35 cellular contexts compared by ENCODE assay signal in the genomic region with DNA sequence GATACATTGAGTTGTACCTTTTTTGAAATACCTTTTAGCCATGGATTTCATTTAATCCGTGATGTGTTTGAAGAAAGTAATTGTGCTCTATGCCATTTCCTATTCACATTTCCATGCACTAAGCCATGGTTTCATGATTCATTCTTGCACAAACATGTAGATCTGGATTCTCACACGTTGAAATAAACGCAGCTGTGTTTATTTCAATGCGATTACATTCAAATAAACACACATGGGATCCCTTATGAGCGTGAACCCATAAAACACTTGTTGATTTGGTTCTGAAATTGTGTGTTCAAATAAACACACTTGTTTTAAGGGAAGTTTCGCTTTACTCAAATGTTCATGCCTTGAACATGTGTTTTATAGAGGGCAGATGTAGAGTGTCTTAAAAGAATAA. TPM values are rescaled to one million over a fixed set of nuclear protein-coding genes. Genes with fewer than 3 reads are reported as not detected.
DNase-seq lines count a peak whose midpoint lies in the region; ATAC-seq, FAIRE-seq and TF ChIP-seq lines count a peak whose summit lies in the region.
"Had no signal": no experiment of that assay in that cellular context is flagged by ENCODE, and none has a peak within 500 bp of the region (broad histone marks: within the 10 kb centered on the region; RNA-seq: fewer than 3 reads in every experiment).

No MANE protein-coding gene starts in this region.

- H3K9me3 Mint-ChIP-seq in HFFc6 = no peaks in the 10 kb centered on the region
- no peaks in the 10 kb centered on the region for H3K9me3 Mint-ChIP-seq in activated T-helper 2 cell treated with anti-CD3 and anti-CD28 coated beads, Interferon-gamma antibody, Interleukin-2, Interleukin-4, amounts not matched to agents 10 μg/mL and 5 μg/mL and 100 μg/mL, durations not matched to agents 14 hours and 24 hours and 36 hours
- H3K9me3 Mint-ChIP-seq: CD4-positive, alpha-beta memory T cell; mesothelial cell of epicardium; naive thymus-derived CD4-positive, alpha-beta T cell had no signal

- H3K4me3 Mint-ChIP-seq in HFFc6 = peak overlapping the region; percentile 39; the same call in 1 of the 2 replicates
- no peak overlapping the region for H3K4me3 Mint-ChIP-seq in activated T-helper 2 cell treated with anti-CD3 and anti-CD28 coated beads, Interferon-gamma antibody, Interleukin-2, Interleukin-4, amounts not matched to agents 10 μg/mL and 5 μg/mL and 100 μg/mL, durations not matched to agents 14 hours and 24 hours and 36 hours (ENCODE audit: low read depth)
- H3K4me3 Mint-ChIP-seq: activated CD8-positive, alpha-beta memory T cell treated with anti-CD3 and anti-CD28 coated beads, Interleukin-2, amount 10 ng/mL, durations not matched to agents 7 days and 5 days; B cell; CD4-positive, alpha-beta memory T cell; mesothelial cell of epicardium; naive thymus-derived CD4-positive, alpha-beta T cell; T-helper 17 cell had no signal

- intact Hi-C loops in activated T-helper 2 cell treated with anti-CD3 and anti-CD28 coated beads, Interferon-gamma antibody, Interleukin-2, Interleukin-4, amounts not matched to agents 10 μg/mL and 5 μg/mL and 100 μg/mL, durations not matched to agents 14 hours and 24 hours and 36 hours (cut with micrococcal nuclease) = no loop called here

- H3K36me3 ChIP-seq in bronchial epithelial cell (ENCODE audit: control insufficient read depth, insufficient read depth, low read length) = no peaks in the 10 kb centered on the region
- H3K36me3 ChIP-seq: brain microvascular endothelial cell, prostate gland, right lobe of liver, stomach, vagina had no signal

- peaks cover 14% of the 10 kb centered on the region for H3K4me1 Mint-ChIP-seq in HFFc6 (ENCODE audit: low read depth)
- H3K4me1 Mint-ChIP-seq in activated T-helper 2 cell treated with anti-CD3 and anti-CD28 coated beads, Interferon-gamma antibody, Interleukin-2, Interleukin-4, amounts not matched to agents 10 μg/mL and 5 μg/mL and 100 μg/mL, durations not matched to agents 14 hours and 24 hours and 36 hours (ENCODE audit: low read depth) = peaks cover 15% of the 10 kb centered on the region
- H3K4me1 Mint-ChIP-seq: activated CD8-positive, alpha-beta memory T cell treated with anti-CD3 and anti-CD28 coated beads, Interleukin-2, amount 10 ng/mL, durations not matched to agents 7 days and 5 days had no signal

- no peak overlapping the region for H3K4me3 ChIP-seq in bronchial epithelial cell (ENCODE audit: low read depth, low read length)
- H3K4me3 ChIP-seq in foreskin fibroblast (ENCODE audit: low read depth in 1 of 2, low read length in 2 of 2) = peak overlapping the region in 1 of 2 donors; percentile 14
- H3K4me3 ChIP-seq: GM12878, PC-9, prostate gland, right lobe of liver, stomach, vagina had no signal

- no peaks in the 10 kb centered on the region for H3K27me3 Mint-ChIP-seq in HFFc6 (ENCODE audit: insufficient read depth)
- no peaks in the 10 kb centered on the region for H3K27me3 Mint-ChIP-seq in activated T-helper 2 cell treated with anti-CD3 and anti-CD28 coated beads, Interferon-gamma antibody, Interleukin-2, Interleukin-4, amounts not matched to agents 10 μg/mL and 5 μg/mL and 100 μg/mL, durations not matched to agents 14 hours and 24 hours and 36 hours (ENCODE audit: low read depth)
- H3K27me3 Mint-ChIP-seq: activated CD8-positive, alpha-beta memory T cell treated with anti-CD3 and anti-CD28 coated beads, Interleukin-2, amount 10 ng/mL, durations not matched to agents 7 days and 5 days; B cell; CD4-positive, alpha-beta memory T cell; naive thymus-derived CD4-positive, alpha-beta T cell; T-helper 17 cell had no signal

- no peak for TF ChIP-seq CTCF in HFFc6 (IDR thresholded peaks at IDR 0.05)
- no peak for TF ChIP-seq CTCF in bronchial epithelial cell (IDR thresholded peaks at IDR 0.05; ENCODE audit: insufficient read depth, low read length, severe bottlenecking)
- no peak for TF ChIP-seq CTCF in foreskin fibroblast (IDR thresholded peaks at IDR 0.05; ENCODE audit: low read depth, low read length)

- DNase-seq in DMS53 treated with DMSO at 0.1 percent for 48 hours (lab: John Stamatoyannopoulos, UW; ENCODE audit: unreplicated experiment) (peak; percentile 25), HFFc6 (no peak), bronchial epithelial cell (ENCODE audit: low read depth) (peak; percentile 76), foreskin fibroblast (peak; percentile 7 to 57), mucosa of gallbladder (ENCODE audit: low spot score) (no peak), NCI-H446 (lab: John Stamatoyannopoulos, UW) (no peak)
- no peak for DNase-seq in activated T-helper 2 cell treated with anti-CD3 and anti-CD28 coated beads, Interferon-gamma antibody, Interleukin-2, Interleukin-4, amounts not matched to agents 10 μg/mL and 5 μg/mL and 100 μg/mL, durations not matched to agents 14 hours and 24 hours and 36 hours (ENCODE audit: low spot score)
- DNase-seq: activated CD4-positive, alpha-beta T cell treated with anti-CD3 and anti-CD28 coated beads, Interleukin-2, amount 50 U/mL, for 4 hours; activated CD8-positive, alpha-beta memory T cell treated with anti-CD3 and anti-CD28 coated beads, Interleukin-2, amount 10 ng/mL, durations not matched to agents 7 days and 5 days; activated naive CD4-positive, alpha-beta T cell; activated T-cell treated with anti-CD3 and anti-CD28 coated beads, Interleukin-2, amount 50 U/mL, for 48 hours; amniotic stem cell; brain microvascular endothelial cell; CD4-positive, alpha-beta memory T cell; kidney; MM.1S; naive thymus-derived CD4-positive, alpha-beta T cell; NCI-H2081; NCI-H2227 treated with DMSO at 0.1 percent for 48 hours; NCI-H69; nucleus accumbens; PC-9; right lobe of liver; SK-N-SH; stimulated activated CD4-positive, alpha-beta T cell treated with anti-CD3 and anti-CD28 coated beads, Interleukin-2, amount 100 ng/mL, for 48 hours; stomach; T-helper 17 cell had no signal

- H3K27me3 ChIP-seq in bronchial epithelial cell (ENCODE audit: control insufficient read depth, insufficient read depth, low read length) = no peaks in the 10 kb centered on the region
- H3K27me3 ChIP-seq: brain microvascular endothelial cell, right lobe of liver, stomach, vagina had no signal

- H3K27ac Mint-ChIP-seq in HFFc6 = no peak overlapping the region
- H3K27ac Mint-ChIP-seq in activated T-helper 2 cell treated with anti-CD3 and anti-CD28 coated beads, Interferon-gamma antibody, Interleukin-2, Interleukin-4, amounts not matched to agents 10 μg/mL and 5 μg/mL and 100 μg/mL, durations not matched to agents 14 hours and 24 hours and 36 hours = no peak overlapping the region
- H3K27ac Mint-ChIP-seq: activated CD8-positive, alpha-beta memory T cell treated with anti-CD3 and anti-CD28 coated beads, Interleukin-2, amount 10 ng/mL, durations not matched to agents 7 days and 5 days; B cell; CD4-positive, alpha-beta memory T cell; mesothelial cell of epicardium; T-helper 17 cell had no signal

- H3K36me3 Mint-ChIP-seq in HFFc6 (ENCODE audit: low read depth) = no peaks in the 10 kb centered on the region
- no peaks in the 10 kb centered on the region for H3K36me3 Mint-ChIP-seq in activated T-helper 2 cell treated with anti-CD3 and anti-CD28 coated beads, Interferon-gamma antibody, Interleukin-2, Interleukin-4, amounts not matched to agents 10 μg/mL and 5 μg/mL and 100 μg/mL, durations not matched to agents 14 hours and 24 hours and 36 hours (ENCODE audit: low read depth)
- H3K36me3 Mint-ChIP-seq: activated CD8-positive, alpha-beta memory T cell treated with anti-CD3 and anti-CD28 coated beads, Interleukin-2, amount 10 ng/mL, durations not matched to agents 7 days and 5 days; mesothelial cell of epicardium had no signal

- no peak for ATAC-seq in HG02885 (IDR thresholded peaks at IDR 0.05; ENCODE audit: poor library complexity, unreplicated experiment)
- ATAC-seq: activated CD8-positive, alpha-beta memory T cell treated with anti-CD3 and anti-CD28 coated beads, Interleukin-2, amount 10 ng/mL, durations not matched to agents 7 days and 5 days; GM12878; naive thymus-derived CD4-positive, alpha-beta T cell; right lobe of liver; Right ventricle myocardium inferior; T-helper 17 cell had no signal

- no peak for FAIRE-seq in bronchial epithelial cell (lab: Jason Lieb, UNC)
- FAIRE-seq: endothelial cell of umbilical vein, GM12878 had no signal

RNA-seq across cellular contexts. Expression of a gene that starts 39.2 kb away (rescaled TPM):
- total RNA-seq in HFFc6 (2021; fragmentation: NEBNext Ultra II Directional; extraction: Animal tissue kit (Norgen Biotek cat#: 25700)) = 10 to 100 TPM; 40.6 to 50.3 (median 46.4) TPM
- 49.5 and 59.7 TPM in 2 replicates for total RNA-seq in bronchial epithelial cell
- total RNA-seq in activated T-helper 2 cell treated with anti-CD3 and anti-CD28 coated beads, Interferon-gamma antibody, Interleukin-2, Interleukin-4, amounts not matched to agents 10 μg/mL and 5 μg/mL and 100 μg/mL, durations not matched to agents 14 hours and 24 hours and 36 hours = 35.8 and 39.8 TPM in 2 replicates
- 94.4 TPM for total RNA-seq in mucosa of gallbladder

Comparison
In these comparisons a context has a peak if more than half of its experiments do, and no peak if none do; other contexts are left out.
1. DNase-seq: peak in DMS53 treated with DMSO at 0.1 percent for 48 hours (single experiment), bronchial epithelial cell (single experiment) and foreskin fibroblast (2 of 2); none in HFFc6 (single experiment), activated T-helper 2 cell treated with anti-CD3 and anti-CD28 coated beads, Interferon-gamma antibody, Interleukin-2, Interleukin-4, amounts not matched to agents 10 μg/mL and 5 μg/mL and 100 μg/mL, durations not matched to agents 14 hours and 24 hours and 36 hours (single experiment), mucosa of gallbladder (single experiment) and NCI-H446 (0 of 2).